ENCODE assay signal across 9 cellular contexts in genomic region chr3:160753953-160754352, GRCh38. TPM values are rescaled to one million over a fixed set of nuclear protein-coding genes. Genes with fewer than 3 reads are reported as not detected.
DNase-seq lines count a peak whose midpoint lies in the region; ATAC-seq and TF ChIP-seq lines count a peak whose summit lies in the region.
"Had no signal": no experiment of that assay in that cellular context is flagged by ENCODE, and none has a peak within 500 bp of the region (broad histone marks: within the 10 kb centered on the region; RNA-seq: fewer than 3 reads in every experiment).

No MANE protein-coding gene starts in this region.

- intact Hi-C loops in gastrocnemius medialis (cut with DNase I; ENCODE audit: low total_unique reads), result loop anchor here (10.0 kb wide), 1 partner anchor 899 kb away; no protein-coding TSS in a partner anchor

- DNase-seq in GM12865 (ENCODE audit: low read depth) (no peak), foreskin fibroblast (no peak), gastrocnemius medialis (no peak), NCI-H748 (lab: John Stamatoyannopoulos, UW; ENCODE audit: unreplicated experiment) (no peak), NCI-H1694 treated with DMSO at 0.1 percent for 48 hours (lab: John Stamatoyannopoulos, UW) (no peak), GM13976 (ENCODE audit: low spot score) (no peak), NCI-H1048 (lab: John Stamatoyannopoulos, UW) (no peak)
- DNase-seq: NCI-H446 treated with DMSO at 0.1 percent for 48 hours had no signal

- no peaks in the 10 kb centered on the region for H3K9me3 ChIP-seq in gastrocnemius medialis

- no peaks in the 10 kb centered on the region for H3K27me3 ChIP-seq in gastrocnemius medialis

- in situ Hi-C loops in gastrocnemius medialis (cut with MboI; ENCODE audit: low sequenced_read_pairs in 4 of 4) (loop anchor here in 2 of 4 donors (10.0 kb wide), 2 partner anchors 51 to 189 kb away; partner anchors contain the start of gene KPNA4 (in 2 of the 2)), GM13976 (cut with MboI; ENCODE audit: low sequenced_read_pairs, unreplicated experiment) (no loop called here)

- H3K4me3 ChIP-seq in GM12865 (ENCODE audit: low read depth, low read length), result peak overlapping the region; percentile 74
- H3K4me3 ChIP-seq in WI38 (ENCODE audit: low read depth, low read length), result peak overlapping the region; percentile 71
- H3K4me3 ChIP-seq in foreskin fibroblast (ENCODE audit: low read depth in 1 of 2, low read length in 2 of 2), result peak overlapping the region; percentile 79
- peak overlapping the region; percentile 82 to 97 (median 89) for H3K4me3 ChIP-seq in gastrocnemius medialis

- no peak for TF ChIP-seq POLR2A in gastrocnemius medialis (IDR thresholded peaks at IDR 0.05)

- no peaks in the 10 kb centered on the region for H3K36me3 ChIP-seq in gastrocnemius medialis

- peak overlapping the region; percentile 94 to 99 (median 96) for H3K27ac ChIP-seq in gastrocnemius medialis

- TF ChIP-seq CTCF in GM12865 (IDR thresholded peaks at IDR 0.05; ENCODE audit: insufficient read depth, low read depth, low read length, missing control alignments) (no peak), WI38 (IDR thresholded peaks at IDR 0.05; ENCODE audit: low read depth, low read length) (no peak), foreskin fibroblast (IDR thresholded peaks at IDR 0.05; ENCODE audit: low read depth, low read length) (no peak), gastrocnemius medialis (IDR thresholded peaks at IDR 0.05 in 4 of 5, conservative IDR thresholded peaks at IDR 0.05 in 1 of 5) (no peak), GM13976 (IDR thresholded peaks at IDR 0.05; ENCODE audit: borderline replicate concordance, control extremely low read depth, extremely low read depth, insufficient read depth, missing control alignments) (no peak)

- ATAC-seq in gastrocnemius medialis, result no peak

- H3K4me1 ChIP-seq in gastrocnemius medialis, result peaks cover 16% of the 10 kb centered on the region in 2 donors

RNA-seq across cellular contexts. Expression of gene PPM1L, which starts 2.1 kb away (rescaled TPM):
- total RNA-seq in gastrocnemius medialis, result 100 to 1,000 TPM in 3 of 4 donors, 10 to 100 TPM in 1; 85.0 to 243 (median 122) TPM
